Comparison of ENCODE assay signal across 19 cellular contexts in the genomic region with DNA sequence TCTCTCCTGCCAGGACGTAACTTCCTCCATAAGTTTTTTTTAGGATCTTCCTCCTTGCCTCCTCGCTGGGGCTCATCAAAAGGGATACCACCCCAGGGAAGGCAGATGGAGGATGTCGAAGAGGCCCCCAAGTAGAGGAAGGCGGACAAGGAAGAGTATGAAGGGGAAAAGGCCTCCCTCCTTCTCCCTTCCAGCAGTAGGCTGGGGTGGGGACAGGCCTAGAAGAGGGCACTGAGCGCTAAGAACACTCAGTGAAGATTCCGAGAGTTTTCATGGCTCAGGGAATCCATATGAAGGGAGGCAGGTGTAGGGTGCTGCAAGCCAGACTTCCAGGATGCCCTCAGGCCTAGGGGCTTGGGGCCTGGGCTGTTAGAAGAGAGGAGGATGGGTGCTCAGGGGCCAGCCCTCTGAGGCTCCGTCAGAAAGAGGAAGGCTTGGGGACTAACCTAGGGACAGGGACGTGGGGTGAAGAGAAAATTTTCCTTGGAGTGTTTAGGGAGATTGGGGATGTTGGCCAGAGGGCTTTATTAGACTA. TPM values are rescaled to one million over a fixed set of nuclear protein-coding genes. Genes with fewer than 3 reads are reported as not detected.
DNase-seq lines count a peak whose midpoint lies in the region; ATAC-seq and TF ChIP-seq lines count a peak whose summit lies in the region.
"Had no signal": no experiment of that assay in that cellular context is flagged by ENCODE, and none has a peak within 500 bp of the region (broad histone marks: within the 10 kb centered on the region; RNA-seq: fewer than 3 reads in every experiment).

No MANE protein-coding gene starts in this region.

- intact Hi-C loops in natural killer cell (cut with micrococcal nuclease) (no loop called here), colonic mucosa (cut with DNase I) (loop anchor here (10.0 kb wide), 1 partner anchor 268 kb away; no protein-coding TSS in a partner anchor), left cardiac atrium (cut with DNase I) (no loop called here)

- TF ChIP-seq CTCF in natural killer cell (IDR thresholded peaks at IDR 0.05) (no peak), colonic mucosa (IDR thresholded peaks at IDR 0.05) (no peak), neural progenitor cell (IDR thresholded peaks at IDR 0.05) (no peak)

- no peaks in the 10 kb centered on the region for H3K27me3 ChIP-seq in colonic mucosa
- H3K27me3 ChIP-seq in neural progenitor cell = no peaks in the 10 kb centered on the region
- H3K27me3 ChIP-seq: tibial nerve had no signal

- no peak overlapping the region for H2AFZ ChIP-seq in neural progenitor cell (replicated peaks)

- H3K36me3 ChIP-seq in colonic mucosa (no peaks in the 10 kb centered on the region), neural progenitor cell (no peaks in the 10 kb centered on the region)
- H3K36me3 ChIP-seq: tibial nerve had no signal

- H3K27ac Mint-ChIP-seq in natural killer cell (peak overlapping the region in 1 of 2 donors; percentile 47), neural progenitor cell (peak overlapping the region; percentile 10)
- H3K27ac Mint-ChIP-seq in natural killer cell treated with Interleukin-12 subunit alpha and Interleukin-12 subunit beta and Interleukin-15 and Interleukin-18, amount 100 ng/mL, for 72 hours = no peak overlapping the region

- peaks cover 36% of the 10 kb centered on the region for H3F3A ChIP-seq in neural progenitor cell (ENCODE audit: low read depth)

- H3K4me2 ChIP-seq in neural progenitor cell = no peak overlapping the region

- no peak overlapping the region for H3K4me3 ChIP-seq in colonic mucosa
- no peak overlapping the region for H3K4me3 ChIP-seq in neural progenitor cell
- H3K4me3 ChIP-seq: lung, tibial nerve had no signal

- peaks cover 13% of the 10 kb centered on the region for H3K79me2 ChIP-seq in neural progenitor cell (ENCODE audit: low read depth)

- H3K27me3 Mint-ChIP-seq in natural killer cell (ENCODE audit: low read depth in 2 of 2) (peaks cover 0 to 5% of the 10 kb centered on the region in 2 donors), neural progenitor cell (ENCODE audit: insufficient read depth, low read depth) (peaks cover 6% of the 10 kb centered on the region)
- no peaks in the 10 kb centered on the region for H3K27me3 Mint-ChIP-seq in natural killer cell treated with Interleukin-12 subunit alpha and Interleukin-12 subunit beta and Interleukin-15 and Interleukin-18, amount 100 ng/mL, for 72 hours
- H3K27me3 Mint-ChIP-seq: naive thymus-derived CD8-positive, alpha-beta T cell had no signal

- ATAC-seq in natural killer cell = no peak
- ATAC-seq in natural killer cell treated with Interleukin-12 subunit alpha and Interleukin-12 subunit beta and Interleukin-15 and Interleukin-18, amount 100 ng/mL, for 72 hours = no peak
- no peak for ATAC-seq in GM19467 (IDR thresholded peaks at IDR 0.05; ENCODE audit: unreplicated experiment)
- ATAC-seq in HG02884 (IDR thresholded peaks at IDR 0.05; ENCODE audit: unreplicated experiment) = no peak
- no peak for ATAC-seq in left cardiac atrium
- ATAC-seq: esophagus mucosa; naive thymus-derived CD8-positive, alpha-beta T cell had no signal

- peak overlapping the region; percentile 91 for H3K27ac ChIP-seq in colonic mucosa
- H3K27ac ChIP-seq in neural progenitor cell = no peak overlapping the region

- no peaks in the 10 kb centered on the region for H3K9me3 Mint-ChIP-seq in natural killer cell
- H3K9me3 Mint-ChIP-seq in natural killer cell treated with Interleukin-12 subunit alpha and Interleukin-12 subunit beta and Interleukin-15 and Interleukin-18, amount 100 ng/mL, for 72 hours = no peaks in the 10 kb centered on the region
- H3K9me3 Mint-ChIP-seq in neural progenitor cell = no peaks in the 10 kb centered on the region
- H3K9me3 Mint-ChIP-seq: immature natural killer cell; naive thymus-derived CD8-positive, alpha-beta T cell had no signal

- peak overlapping the region in 1 of 2 donors; percentile 46 for H3K9ac ChIP-seq in colonic mucosa (ENCODE audit: low read depth in 2 of 2, low read length in 2 of 2)
- no peak overlapping the region for H3K9ac ChIP-seq in neural progenitor cell

- peaks cover 15% of the 10 kb centered on the region for H3K4me1 ChIP-seq in colonic mucosa
- H3K4me1 ChIP-seq in neural progenitor cell = peaks cover 26% of the 10 kb centered on the region

- DNase-seq in natural killer cell (no peak), colonic mucosa (no peak), neural progenitor cell (ENCODE audit: low spot score) (no peak), left cardiac atrium (no peak), kidney glomerular epithelial cell (lab: John Stamatoyannopoulos, UW) (no peak)
- no peak for DNase-seq in natural killer cell treated with Interleukin-12 subunit alpha and Interleukin-12 subunit beta and Interleukin-15 and Interleukin-18, amount 100 ng/mL, for 72 hours (ENCODE audit: low spot score)
- DNase-seq: immature natural killer cell; KG1; MV-4-11; naive thymus-derived CD8-positive, alpha-beta T cell; NCI-H187; NCI-H345; NK-92 treated with Interleukin-12 subunit alpha and Interleukin-12 subunit beta, amount 100 ng/mL, for 24 hours; retina had no signal

- no peaks in the 10 kb centered on the region for H4K20me1 ChIP-seq in neural progenitor cell (ENCODE audit: low read depth)

- H3K36me3 Mint-ChIP-seq in natural killer cell = no peaks in the 10 kb centered on the region
- H3K36me3 Mint-ChIP-seq in natural killer cell treated with Interleukin-12 subunit alpha and Interleukin-12 subunit beta and Interleukin-15 and Interleukin-18, amount 100 ng/mL, for 72 hours = no peaks in the 10 kb centered on the region
- no peaks in the 10 kb centered on the region for H3K36me3 Mint-ChIP-seq in neural progenitor cell
- H3K36me3 Mint-ChIP-seq: immature natural killer cell had no signal

- H3K9me3 ChIP-seq in colonic mucosa = no peaks in the 10 kb centered on the region
- no peaks in the 10 kb centered on the region for H3K9me3 ChIP-seq in neural progenitor cell (ENCODE audit: low read depth)
- H3K9me3 ChIP-seq: tibial nerve had no signal

- H3K4me3 Mint-ChIP-seq in natural killer cell (peak overlapping the region; percentile 14), neural progenitor cell (peak overlapping the region; percentile 92)
- no peak overlapping the region for H3K4me3 Mint-ChIP-seq in natural killer cell treated with Interleukin-12 subunit alpha and Interleukin-12 subunit beta and Interleukin-15 and Interleukin-18, amount 100 ng/mL, for 72 hours

- H3K4me1 Mint-ChIP-seq in natural killer cell (peaks cover 13 to 20% of the 10 kb centered on the region in 2 donors), neural progenitor cell (peaks cover 55% of the 10 kb centered on the region)
- peaks cover 15% of the 10 kb centered on the region in 2 donors for H3K4me1 Mint-ChIP-seq in natural killer cell treated with Interleukin-12 subunit alpha and Interleukin-12 subunit beta and Interleukin-15 and Interleukin-18, amount 100 ng/mL, for 72 hours (ENCODE audit: low read depth in 2 of 2)

RNA-seq across cellular contexts. Expression of a gene that starts 1.8 kb away (rescaled TPM):
- total RNA-seq in natural killer cell = under 1 TPM in 2 of 3 donors, not detected in 1; 0.29 to 0.55 TPM
- 1 to 10 TPM; 3.5 to 4.5 TPM for total RNA-seq in natural killer cell treated with Interleukin-12 subunit alpha and Interleukin-12 subunit beta and Interleukin-15 and Interleukin-18, amount 100 ng/mL, for 72 hours
- total RNA-seq in colonic mucosa = 10 to 100 TPM; 21.7 to 26.1 TPM
- 1.4 and 5.6 TPM in 2 replicates for total RNA-seq in neural progenitor cell (ENCODE audit: low replicate concordance)
- 1 to 10 TPM; 1.3 to 3.1 TPM for total RNA-seq in left cardiac atrium

RNA-seq across cellular contexts. Expression of a gene that starts 41.7 kb away (rescaled TPM):
- 1 to 10 TPM; 3.8 to 5.2 (median 3.9) TPM for total RNA-seq in natural killer cell
- total RNA-seq in natural killer cell treated with Interleukin-12 subunit alpha and Interleukin-12 subunit beta and Interleukin-15 and Interleukin-18, amount 100 ng/mL, for 72 hours = 1 to 10 TPM; 1.8 to 2.9 TPM
- total RNA-seq in colonic mucosa = 10 to 100 TPM; 20.3 to 24.6 TPM
- total RNA-seq in neural progenitor cell (ENCODE audit: low replicate concordance) = 3.3 and 13.5 TPM in 2 replicates
- 1 to 10 TPM; 1.8 to 2.2 TPM for total RNA-seq in left cardiac atrium

RNA-seq across cellular contexts. Expression of a gene that starts 54.1 kb away (rescaled TPM):
- 1 to 10 TPM; 1.5 to 5.5 (median 2.2) TPM for total RNA-seq in natural killer cell
- total RNA-seq in natural killer cell treated with Interleukin-12 subunit alpha and Interleukin-12 subunit beta and Interleukin-15 and Interleukin-18, amount 100 ng/mL, for 72 hours = 10 to 100 TPM; 12.8 to 48.6 TPM
- total RNA-seq in colonic mucosa = 10 to 100 TPM; 26.6 to 38.5 TPM
- 23.7 and 96.3 TPM in 2 replicates for total RNA-seq in neural progenitor cell (ENCODE audit: low replicate concordance)
- 10 to 100 TPM; 35.5 to 44.2 TPM for total RNA-seq in left cardiac atrium

RNA-seq across cellular contexts. Expression of a gene that starts 58.3 kb away (rescaled TPM):
- total RNA-seq in natural killer cell = 100 to 1,000 TPM in 2 of 3 donors, 10 to 100 TPM in 1; 76.3 to 115 (median 113) TPM
- total RNA-seq in natural killer cell treated with Interleukin-12 subunit alpha and Interleukin-12 subunit beta and Interleukin-15 and Interleukin-18, amount 100 ng/mL, for 72 hours = 100 to 1,000 TPM; 161 to 203 TPM
- total RNA-seq in colonic mucosa = 100 to 1,000 TPM; 183 to 270 TPM
- 39.2 and 71.2 TPM in 2 replicates for total RNA-seq in neural progenitor cell (ENCODE audit: low replicate concordance)
- total RNA-seq in left cardiac atrium = 100 to 1,000 TPM in 1 of 2 donors, 10 to 100 TPM in 1; 96.5 to 113 TPM
